ENCODE assay signal across 8 cellular contexts in the genomic region with DNA sequence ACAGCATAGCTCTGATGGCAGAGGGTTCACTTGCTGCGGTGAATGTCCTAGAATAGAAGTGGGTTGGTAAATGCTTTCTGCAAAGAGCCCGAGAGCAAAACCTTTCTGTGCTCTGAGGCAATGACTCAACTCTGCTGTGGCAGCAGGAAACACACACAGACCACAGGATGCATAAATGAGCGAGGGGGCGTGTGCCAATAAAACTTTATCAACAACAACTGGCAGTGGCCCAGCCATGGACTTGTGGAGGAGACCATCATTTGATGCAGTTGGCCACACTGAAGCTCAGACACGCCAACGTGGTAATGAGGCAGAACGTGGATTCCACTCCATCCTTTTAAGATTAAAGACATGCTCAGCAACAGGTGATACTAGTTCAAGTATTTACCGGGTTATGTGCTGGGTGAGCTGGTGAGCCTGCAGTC. TPM values are rescaled to one million over a fixed set of nuclear protein-coding genes. Genes with fewer than 3 reads are reported as not detected.
A peak's percentile ranks its signal among the peaks of the same experiment; 100 is the strongest.
DNase-seq lines count a peak whose midpoint lies in the region; ATAC-seq lines count a peak whose summit lies in the region.

No MANE protein-coding gene starts in this region.

- DNase-seq in GM03348 (ENCODE audit: low spot score) (peak; percentile 65), LoVo (ENCODE audit: low spot score) (peak; percentile 31), DMS 273 treated with DMSO at 0.1 percent for 48 hours (lab: John Stamatoyannopoulos, UW) (no peak), amygdala (lab: John Stamatoyannopoulos, UW) (no peak)
- DNase-seq in activated CD4-positive, alpha-beta T cell treated with anti-CD3 and anti-CD28 coated beads, Interleukin-2, amount 50 U/mL, for 1 hour, result peak; percentile 68
- peak; percentile 58 for DNase-seq in stimulated activated CD4-positive, alpha-beta T cell treated with anti-CD3 and anti-CD28 coated beads, Interleukin-4, amount 100 ng/mL, for 1 hour

- ATAC-seq in GM21825 (IDR thresholded peaks at IDR 0.05; ENCODE audit: unreplicated experiment) (peak; percentile 96), esophagus mucosa (peak; percentile 22)

RNA-seq across cellular contexts. Expression of a gene that starts 6.8 kb away (rescaled TPM):
- total RNA-seq in esophagus mucosa, result 54.3 TPM

RNA-seq across cellular contexts. Expression of a gene that starts 8.4 kb away (rescaled TPM):
- 30.7 TPM for total RNA-seq in esophagus mucosa

Comparison
In these comparisons a context has a peak if more than half of its experiments do, and no peak if none do; other contexts are left out.
1. DNase-seq: peak in GM03348 (single experiment), LoVo (single experiment), activated CD4-positive, alpha-beta T cell treated with anti-CD3 and anti-CD28 coated beads, Interleukin-2, amount 50 U/mL, for 1 hour (single experiment) and stimulated activated CD4-positive, alpha-beta T cell treated with anti-CD3 and anti-CD28 coated beads, Interleukin-4, amount 100 ng/mL, for 1 hour (single experiment); none in DMS 273 treated with DMSO at 0.1 percent for 48 hours (single experiment) and amygdala (0 of 56).